21 cellular contexts compared by ENCODE assay signal in genomic region chr19:688214-688613, GRCh38. TPM values are rescaled to one million over a fixed set of nuclear protein-coding genes. Genes with fewer than 3 reads are reported as not detected.
"Had no signal": no experiment of that assay in that cellular context is flagged by ENCODE, and none has a peak within 500 bp of the region (broad histone marks: within the 10 kb centered on the region; RNA-seq: fewer than 3 reads in every experiment).

No MANE protein-coding gene starts in this region.

- H3K9me3 ChIP-seq: gastrocnemius medialis, heart right ventricle, tibial artery, upper lobe of left lung, uterus had no signal

- ATAC-seq: gastrocnemius medialis; heart right ventricle; left ventricle myocardium superior; stimulated activated effector memory CD8-positive, alpha-beta T cell treated with anti-CD3 and anti-CD28 coated beads, Interleukin-12 subunit alpha, Interleukin-12 subunit beta, amount 100 ng/mL, for 72 hours; stimulated activated naive CD8-positive, alpha-beta T cell treated with anti-CD3 and anti-CD28 coated beads, Interleukin-15, Interleukin-2, amounts not matched to agents 100 U/mL and 50 U/mL, for 24 hours had no signal

- H3K27ac ChIP-seq: dorsolateral prefrontal cortex, gastrocnemius medialis, heart right ventricle, tibial artery, upper lobe of left lung, uterus had no signal

- H3K4me1 ChIP-seq: gastrocnemius medialis, heart right ventricle, tibial artery, upper lobe of left lung, uterus had no signal

- DNase-seq: cortex of kidney; dorsolateral prefrontal cortex; effector CD8-positive, alpha-beta T cell; gastrocnemius medialis; heart right ventricle; islet precursor cell; left ventricle myocardium superior; mesendoderm; naive B cell; small intestine; stimulated activated CD4-positive, alpha-beta T cell treated with anti-CD3 and anti-CD28 coated beads, Interleukin-2, amount 100 ng/mL, for 48 hours; stimulated activated CD8-positive, alpha-beta memory T cell treated with anti-CD3 and anti-CD28 coated beads, Interleukin-4, amount 100 ng/mL, for 48 hours; stimulated activated naive CD8-positive, alpha-beta T cell treated with anti-CD3 and anti-CD28 coated beads, Interleukin-15, Interleukin-2, amounts not matched to agents 100 U/mL and 50 U/mL, for 24 hours; tibial artery; uterus had no signal

- H3K36me3 ChIP-seq: gastrocnemius medialis, heart right ventricle, tibial artery, upper lobe of left lung, uterus had no signal

- H3K4me3 ChIP-seq: dorsolateral prefrontal cortex, gastrocnemius medialis, heart right ventricle, tibial artery, upper lobe of left lung, uterus had no signal

- H3K27me3 ChIP-seq: dorsolateral prefrontal cortex, gastrocnemius medialis, heart right ventricle, tibial artery, upper lobe of left lung, uterus had no signal

- FAIRE-seq: small intestine had no signal

RNA-seq across cellular contexts. Expression of gene PRSS57, which starts 7.0 kb away (rescaled TPM):
- total RNA-seq: fibroblast of villous mesenchyme, gastrocnemius medialis, heart right ventricle, left ventricle myocardium superior, lung microvascular endothelial cell, temporal lobe, uterus had no signal
- polyA plus RNA-seq: esophagus, small intestine had no signal

RNA-seq across cellular contexts. Expression of gene FGF22, which starts 48.5 kb away (rescaled TPM):
- total RNA-seq: fibroblast of villous mesenchyme, gastrocnemius medialis, left ventricle myocardium superior, lung microvascular endothelial cell had no signal
